ENCODE assay signal across 10 cellular contexts in the genomic region with DNA sequence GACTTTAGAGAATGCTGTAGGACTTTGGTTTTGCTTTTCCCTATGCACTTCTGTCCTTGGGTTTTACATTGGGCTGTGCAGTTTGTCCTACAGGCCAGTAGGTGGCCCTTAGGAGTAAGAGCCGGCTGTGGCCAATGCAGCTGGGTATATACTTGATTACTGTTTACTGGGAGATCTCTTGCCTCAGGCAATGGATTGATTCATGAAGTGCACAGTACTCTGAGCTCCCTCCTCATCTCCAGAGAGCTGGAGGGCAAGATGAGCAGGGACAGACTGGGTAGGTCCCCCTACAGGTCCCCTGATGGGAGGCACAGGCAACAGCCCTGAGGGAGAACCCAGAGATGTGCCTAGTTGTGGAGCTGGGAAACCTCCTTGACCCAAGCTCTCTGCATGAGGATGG.
DNase-seq lines count a peak whose midpoint lies in the region; ATAC-seq and TF ChIP-seq lines count a peak whose summit lies in the region.
"Had no signal": no experiment of that assay in that cellular context is flagged by ENCODE, and none has a peak within 500 bp of the region (broad histone marks: within the 10 kb centered on the region; RNA-seq: fewer than 3 reads in every experiment).

No MANE protein-coding gene starts in this region.

- CTCF ChIA-PET in RWPE1 (lab: Yijun Ruan, JAX), result interaction anchor here (0.5 to 1.0 kb wide), 5 partner anchors 10 to 138 kb away, joined by 3 to 5 read pairs (median 3); no protein-coding TSS in a partner anchor

- H3K4me3 Mint-ChIP-seq in progenitor cell of endocrine pancreas (ENCODE audit: low read depth), result no peak overlapping the region
- H3K4me3 Mint-ChIP-seq: CD4-positive, CD25-positive, alpha-beta regulatory T cell; central memory CD8-positive, alpha-beta T cell had no signal

- no peaks in the 10 kb centered on the region for H3K36me3 Mint-ChIP-seq in progenitor cell of endocrine pancreas (ENCODE audit: insufficient read depth)
- H3K36me3 Mint-ChIP-seq: CD4-positive, CD25-positive, alpha-beta regulatory T cell had no signal

- H3K79me2 ChIP-seq in fibroblast of lung (ENCODE audit: control insufficient read depth, insufficient read depth, low read length), result no peaks in the 10 kb centered on the region

- ATAC-seq in GM19438 (IDR thresholded peaks at IDR 0.05; ENCODE audit: low read depth, unreplicated experiment) (peak; percentile 81), HG03196 (IDR thresholded peaks at IDR 0.05; ENCODE audit: unreplicated experiment) (peak; percentile 93)

- no peaks in the 10 kb centered on the region for H4K20me1 ChIP-seq in fibroblast of lung (ENCODE audit: control insufficient read depth, extremely low read depth, insufficient read depth, low read length)

- peak; percentile 8 for DNase-seq in NCI-H1436 (lab: John Stamatoyannopoulos, UW)
- no peak for DNase-seq in NCI-H1436 treated with DMSO at 0.1 percent for 48 hours (lab: John Stamatoyannopoulos, UW)
- DNase-seq in RWPE1 (ENCODE audit: low spot score), result peak; percentile 3
- DNase-seq in fibroblast of lung (ENCODE audit: low read depth in 2 of 2), result peak; percentile 48 to 73
- no peak for DNase-seq in progenitor cell of endocrine pancreas (ENCODE audit: low spot score, unreplicated experiment)
- DNase-seq in NCI-H345 treated with DMSO at 0.1 percent for 48 hours (lab: John Stamatoyannopoulos, UW; ENCODE audit: unreplicated experiment), result no peak

- H3K4me1 Mint-ChIP-seq in progenitor cell of endocrine pancreas (ENCODE audit: low read depth), result no peaks in the 10 kb centered on the region
- H3K4me1 Mint-ChIP-seq: CD4-positive, CD25-positive, alpha-beta regulatory T cell; central memory CD8-positive, alpha-beta T cell had no signal

- H3K27me3 Mint-ChIP-seq in progenitor cell of endocrine pancreas, result no peaks in the 10 kb centered on the region

- no peaks in the 10 kb centered on the region for H3K9me3 ChIP-seq in fibroblast of lung (ENCODE audit: control insufficient read depth, insufficient read depth, low read depth, low read length)

- POLR2A ChIA-PET in RWPE1 (lab: Yijun Ruan, JAX; ENCODE audit: low non-redundant PET), result no interaction called here

- H3K4me1 ChIP-seq in fibroblast of lung (ENCODE audit: control insufficient read depth, extremely low read depth, insufficient read depth, low read length), result no peaks in the 10 kb centered on the region

- no peak overlapping the region for H3K9ac ChIP-seq in fibroblast of lung (ENCODE audit: insufficient read depth, low read length)

- H3K4me3 ChIP-seq in fibroblast of lung (replicated peaks in 1 of 4; ENCODE audit: control extremely low read depth in 1 of 4, insufficient read depth in 1 of 4, low read depth in 3 of 4, low read length in 4 of 4), result no peak overlapping the region

- H3K36me3 ChIP-seq in fibroblast of lung (ENCODE audit: control insufficient read depth, insufficient read depth, low read length), result no peaks in the 10 kb centered on the region

- TF ChIP-seq CTCF in RWPE1 (conservative IDR thresholded peaks at IDR 0.05; ENCODE audit: low read depth) (peak; percentile 55), fibroblast of lung (conservative IDR thresholded peaks at IDR 0.05 in 1 of 2, IDR thresholded peaks at IDR 0.05 in 1 of 2; ENCODE audit: low read depth in 1 of 2, low read length in 2 of 2) (peak; percentile 95 to 96), progenitor cell of endocrine pancreas (IDR thresholded peaks at IDR 0.05; ENCODE audit: unreplicated experiment) (peak; percentile 69)

- H3K27me3 ChIP-seq in fibroblast of lung (ENCODE audit: control insufficient read depth, insufficient read depth, low read length), result no peaks in the 10 kb centered on the region

- H3K4me2 ChIP-seq in fibroblast of lung (ENCODE audit: extremely low read depth, insufficient read depth, low read length), result no peak overlapping the region

- H3K27ac Mint-ChIP-seq in progenitor cell of endocrine pancreas, result no peak overlapping the region
- H3K27ac Mint-ChIP-seq: CD4-positive, CD25-positive, alpha-beta regulatory T cell had no signal

- H2AFZ ChIP-seq in fibroblast of lung (ENCODE audit: low read length), result no peak overlapping the region

- H3K27ac ChIP-seq in RWPE1 (no peak overlapping the region), fibroblast of lung (ENCODE audit: insufficient read depth, low read length) (no peak overlapping the region)

- H3K9me3 Mint-ChIP-seq in progenitor cell of endocrine pancreas (ENCODE audit: low read depth), result peaks cover 7% of the 10 kb centered on the region
- H3K9me3 Mint-ChIP-seq: central memory CD8-positive, alpha-beta T cell had no signal

Comparison
In these comparisons a context has a peak if more than half of its experiments do, and no peak if none do; other contexts are left out.
1. DNase-seq: peak in NCI-H1436 (single experiment), RWPE1 (single experiment) and fibroblast of lung (2 of 2); none in NCI-H1436 treated with DMSO at 0.1 percent for 48 hours (single experiment), progenitor cell of endocrine pancreas (single experiment) and NCI-H345 treated with DMSO at 0.1 percent for 48 hours (single experiment).
2. Peak in every context shown above with its lines, with median percentiles within 50 percentile points of each other: CTCF ChIP-seq.